In the genomic region with DNA sequence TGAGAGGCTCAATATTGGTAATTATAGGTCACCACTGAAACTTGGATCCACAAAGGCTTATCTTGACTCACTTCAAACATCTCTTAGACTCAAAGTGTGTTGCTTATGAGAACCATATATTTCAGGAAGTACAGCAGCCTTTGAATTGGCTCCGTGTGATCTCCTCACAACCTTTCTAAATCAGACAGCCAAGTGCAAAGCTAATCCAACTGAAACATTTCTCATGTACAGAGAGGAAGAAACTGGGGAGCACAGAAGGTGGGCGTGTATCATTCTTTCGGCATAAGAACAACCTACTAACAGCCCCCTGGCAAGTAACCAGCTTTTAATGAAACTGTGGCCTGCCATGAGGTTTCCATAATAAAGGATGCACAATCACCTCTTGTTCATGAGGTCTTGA, we compare ENCODE assay signal across 23 cellular contexts.
A peak's percentile ranks its signal among the peaks of the same experiment; 100 is the strongest.
DNase-seq lines count a peak whose midpoint lies in the region; ATAC-seq and TF ChIP-seq lines count a peak whose summit lies in the region.
"Had no signal": no experiment of that assay in that cellular context is flagged by ENCODE, and none has a peak within 500 bp of the region (broad histone marks: within the 10 kb centered on the region; RNA-seq: fewer than 3 reads in every experiment).

No MANE protein-coding gene starts in this region.

- H3K79me2 ChIP-seq in GM23248 (ENCODE audit: insufficient read depth): no peaks in the 10 kb centered on the region

- H3K9me3 ChIP-seq in GM23248 (ENCODE audit: low read depth) (no peaks in the 10 kb centered on the region), endodermal cell (ENCODE audit: control insufficient read depth, low read length) (peaks cover 16% of the 10 kb centered on the region), heart left ventricle (peaks cover 0 to 22% (median 11%) of the 10 kb centered on the region in 12 donors)
- H3K9me3 ChIP-seq: BE2C had no signal

- in situ Hi-C loops in G401 (cut with HindIII; ENCODE audit: low sequenced_read_pairs) (no loop called here), GM23248 (cut with MboI) (no loop called here)

- no peaks in the 10 kb centered on the region for H3K27me3 Mint-ChIP-seq in endodermal cell (ENCODE audit: insufficient read depth)
- H3K27me3 Mint-ChIP-seq: CD4-positive, alpha-beta memory T cell; CD4-positive, CD25-positive, alpha-beta regulatory T cell; CD8-positive, alpha-beta memory T cell had no signal

- peaks cover 4% of the 10 kb centered on the region; the same call in 1 of the 2 replicates for H3K4me1 ChIP-seq in GM23248 (ENCODE audit: insufficient read depth)
- H3K4me1 ChIP-seq in endodermal cell (ENCODE audit: control insufficient read depth, insufficient read depth, low read length): no peaks in the 10 kb centered on the region
- no peaks in the 10 kb centered on the region for H3K4me1 ChIP-seq in heart left ventricle
- H3K4me1 ChIP-seq: BLaER1 had no signal

- H2AFZ ChIP-seq in GM23248: no peak overlapping the region

- peaks cover 13% of the 10 kb centered on the region for H3K9me3 Mint-ChIP-seq in endodermal cell

- no peaks in the 10 kb centered on the region for H3K9me2 ChIP-seq in GM23248 (ENCODE audit: insufficient read depth)

- no peaks in the 10 kb centered on the region for H3F3A ChIP-seq in GM23248 (ENCODE audit: insufficient read depth)

- H3K4me3 ChIP-seq in GM23248: no peak overlapping the region
- H3K4me3 ChIP-seq in endodermal cell (ENCODE audit: low read length): no peak overlapping the region
- no peak overlapping the region for H3K4me3 ChIP-seq in heart left ventricle
- H3K4me3 ChIP-seq: BLaER1, GM12878 had no signal

- H3K36me3 ChIP-seq in GM23248 (ENCODE audit: low read depth) (no peaks in the 10 kb centered on the region), endodermal cell (ENCODE audit: control insufficient read depth, insufficient read depth, low read length) (no peaks in the 10 kb centered on the region), heart left ventricle (no peaks in the 10 kb centered on the region)
- H3K36me3 ChIP-seq: BE2C, BLaER1 had no signal

- H3K27me3 ChIP-seq in GM23248 (replicated peaks; ENCODE audit: insufficient read depth) (no peaks in the 10 kb centered on the region), endodermal cell (ENCODE audit: control insufficient read depth, insufficient read depth, low read length, poor library complexity, severe bottlenecking) (no peaks in the 10 kb centered on the region), heart left ventricle (no peaks in the 10 kb centered on the region)
- H3K27me3 ChIP-seq: BE2C, BLaER1 had no signal

- WGBS in GM23248 (ENCODE audit: low coverage in 1 of 2, low lambda C conversion rate in 2 of 2, missing lambda C conversion rate in 2 of 2), 2 experiments: 50 to 69% methylated on average over 3 of the region's 3 CpGs
- WGBS in endodermal cell (ENCODE audit: insufficient coverage in 1 of 2, insufficient read length in 1 of 2), 2 experiments: 60 to 89% methylated on average over 1 to 3 of the region's 3 CpGs
- WGBS in heart left ventricle, 4 donors: 74 to 86% (median 75%) methylated on average over 3 of the region's 3 CpGs

- H3K9ac ChIP-seq in GM23248 (no peak overlapping the region), endodermal cell (ENCODE audit: extremely low read depth, low read length, poor library complexity, severe bottlenecking) (no peak overlapping the region)
- H3K9ac ChIP-seq: BLaER1 had no signal

- intact Hi-C loops in heart left ventricle (cut with DNase I): no loop called here

- DNase-seq in G401 (ENCODE audit: low spot score) (peak; percentile 69), GM23248 (peak; percentile 3), cerebellar cortex (ENCODE audit: low spot score) (peak; percentile 89), endodermal cell (no peak), heart left ventricle (no peak), DMS153 treated with DMSO at 0.1 percent for 48 hours (lab: John Stamatoyannopoulos, UW; ENCODE audit: unreplicated experiment) (no peak)
- no peak for DNase-seq in activated CD4-positive, CD25-positive, alpha-beta regulatory T cell treated with anti-CD3 and anti-CD28 coated beads, Interleukin-2, amount 50 U/mL, for 72 hours
- DNase-seq: 8988T; ACHN; BE2C; C1 segment of cervical spinal cord; CD4-positive, alpha-beta memory T cell; CD4-positive, CD25-positive, alpha-beta regulatory T cell; CD8-positive, alpha-beta memory T cell; COR-L47; DMS 273 treated with DMSO at 0.1 percent for 48 hours; DMS153; DMS79 treated with DMSO at 0.1 percent for 48 hours; GDM1 had no signal

- H3K27ac ChIP-seq in GM23248 (no peak overlapping the region), endodermal cell (ENCODE audit: low read depth, low read length) (peak overlapping the region; percentile 22), heart left ventricle (no peak overlapping the region)
- H3K27ac ChIP-seq: BLaER1 had no signal

- H3K27ac Mint-ChIP-seq in endodermal cell: no peak overlapping the region
- H3K27ac Mint-ChIP-seq: CD14-positive monocyte; CD4-positive, alpha-beta memory T cell; CD4-positive, CD25-positive, alpha-beta regulatory T cell; CD8-positive, alpha-beta memory T cell had no signal

- ATAC-seq in heart left ventricle (no peak), GM21576 (IDR thresholded peaks at IDR 0.05; ENCODE audit: unreplicated experiment) (no peak)
- ATAC-seq: GM12878 had no signal

- no peak overlapping the region for H3K4me3 Mint-ChIP-seq in endodermal cell
- H3K4me3 Mint-ChIP-seq: CD14-positive monocyte; CD4-positive, alpha-beta memory T cell; CD4-positive, CD25-positive, alpha-beta regulatory T cell; CD8-positive, alpha-beta memory T cell had no signal

- no peak overlapping the region for H3K4me2 ChIP-seq in GM23248 (ENCODE audit: unreplicated experiment)
- H3K4me2 ChIP-seq: BLaER1 had no signal

- H3K4me1 Mint-ChIP-seq in endodermal cell: peaks cover 9% of the 10 kb centered on the region
- H3K4me1 Mint-ChIP-seq: CD14-positive monocyte; CD4-positive, alpha-beta memory T cell; CD4-positive, CD25-positive, alpha-beta regulatory T cell; CD8-positive, alpha-beta memory T cell had no signal

- H3K36me3 Mint-ChIP-seq in endodermal cell (ENCODE audit: low read depth): no peaks in the 10 kb centered on the region
- H3K36me3 Mint-ChIP-seq: CD14-positive monocyte; CD4-positive, alpha-beta memory T cell; CD4-positive, CD25-positive, alpha-beta regulatory T cell had no signal

- TF ChIP-seq POLR2A in heart left ventricle (IDR thresholded peaks at IDR 0.05): no peak

- no peaks in the 10 kb centered on the region for H4K20me1 ChIP-seq in GM23248 (ENCODE audit: insufficient read depth)
- H4K20me1 ChIP-seq: BLaER1 had no signal

- TF ChIP-seq CTCF in endodermal cell (conservative IDR thresholded peaks at IDR 0.05): no peak
- no peak for TF ChIP-seq CTCF in heart left ventricle (IDR thresholded peaks at IDR 0.05)

Comparison
In these comparisons a context has a peak if more than half of its experiments do, and no peak if none do; other contexts are left out.
1. DNase-seq: peak in G401 (single experiment), GM23248 (single experiment) and cerebellar cortex (single experiment); none in endodermal cell (single experiment), heart left ventricle (0 of 5), activated CD4-positive, CD25-positive, alpha-beta regulatory T cell treated with anti-CD3 and anti-CD28 coated beads, Interleukin-2, amount 50 U/mL, for 72 hours (single experiment) and DMS153 treated with DMSO at 0.1 percent for 48 hours (single experiment).